In the genomic region with DNA sequence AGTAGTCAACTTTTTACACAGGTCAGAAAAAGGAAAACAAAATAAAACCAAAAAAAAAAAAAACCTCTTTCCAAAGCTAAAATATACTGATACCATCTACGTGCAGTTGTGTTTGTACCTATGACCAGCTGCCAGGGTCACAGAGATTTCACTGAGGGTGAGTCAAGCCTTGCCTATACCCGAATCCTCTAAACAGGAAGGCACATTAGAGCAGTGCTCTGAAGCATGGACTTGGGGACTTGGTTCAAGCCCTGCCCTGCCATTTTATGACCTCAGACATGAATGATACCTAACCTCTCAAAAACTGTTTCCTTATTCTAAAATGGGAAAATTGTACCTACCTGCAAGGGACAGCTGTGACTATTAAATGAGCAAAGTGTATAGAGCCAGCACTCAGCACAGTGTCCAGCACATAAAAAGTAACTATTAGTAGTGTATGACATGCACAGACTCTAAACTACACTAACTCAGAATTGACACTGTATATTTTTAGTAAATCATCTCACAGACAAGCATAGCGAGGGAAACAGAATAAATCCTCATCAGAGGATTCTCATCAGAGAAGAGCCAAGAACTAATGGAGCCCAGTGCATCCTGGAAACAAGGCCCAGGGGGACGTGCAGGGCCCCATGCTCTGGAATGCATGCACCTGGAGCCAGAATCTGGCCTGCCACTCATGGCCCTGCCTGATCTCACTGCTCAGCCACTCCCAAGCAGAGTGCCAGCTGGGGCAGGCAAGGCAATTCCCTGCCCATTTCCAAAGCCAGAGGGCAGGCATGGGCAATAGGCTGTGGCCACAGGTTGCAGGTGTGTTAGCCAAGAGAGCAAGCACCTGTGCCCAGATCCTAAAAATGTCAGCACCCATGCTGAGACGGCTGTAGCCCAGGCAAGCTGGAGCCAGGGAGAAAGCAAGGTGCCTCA, we compare ENCODE assay signal across 1 cellular context.
TF ChIP-seq lines count a peak whose summit lies in the region.

No MANE protein-coding gene starts in this region.

TF ChIP-seq in HCT116, 20 proteins besides CTCF, POLR2A, EP300 and RAD21:
- TF ChIP-seq ZNF274 (IDR thresholded peaks at IDR 0.05; ENCODE audit: low read depth, low read length): no peak
- no peak for TF ChIP-seq TCF7L2 (IDR thresholded peaks at IDR 0.05; ENCODE audit: borderline replicate concordance, extremely low read depth, insufficient read depth, insufficient read length)
- no peak for TF ChIP-seq CBX3 (IDR thresholded peaks at IDR 0.05; ENCODE audit: low read depth)
- TF ChIP-seq, protein P1, sequence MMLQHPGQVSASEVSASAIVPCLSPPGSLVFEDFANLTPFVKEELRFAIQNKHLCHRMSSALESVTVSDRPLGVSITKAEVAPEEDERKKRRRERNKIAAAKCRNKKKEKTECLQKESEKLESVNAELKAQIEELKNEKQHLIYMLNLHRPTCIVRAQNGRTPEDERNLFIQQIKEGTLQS (IDR thresholded peaks at IDR 0.05): no peak
- no peak for TF ChIP-seq SP1 (IDR thresholded peaks at IDR 0.05; ENCODE audit: low read depth)
- TF ChIP-seq, protein P2, sequence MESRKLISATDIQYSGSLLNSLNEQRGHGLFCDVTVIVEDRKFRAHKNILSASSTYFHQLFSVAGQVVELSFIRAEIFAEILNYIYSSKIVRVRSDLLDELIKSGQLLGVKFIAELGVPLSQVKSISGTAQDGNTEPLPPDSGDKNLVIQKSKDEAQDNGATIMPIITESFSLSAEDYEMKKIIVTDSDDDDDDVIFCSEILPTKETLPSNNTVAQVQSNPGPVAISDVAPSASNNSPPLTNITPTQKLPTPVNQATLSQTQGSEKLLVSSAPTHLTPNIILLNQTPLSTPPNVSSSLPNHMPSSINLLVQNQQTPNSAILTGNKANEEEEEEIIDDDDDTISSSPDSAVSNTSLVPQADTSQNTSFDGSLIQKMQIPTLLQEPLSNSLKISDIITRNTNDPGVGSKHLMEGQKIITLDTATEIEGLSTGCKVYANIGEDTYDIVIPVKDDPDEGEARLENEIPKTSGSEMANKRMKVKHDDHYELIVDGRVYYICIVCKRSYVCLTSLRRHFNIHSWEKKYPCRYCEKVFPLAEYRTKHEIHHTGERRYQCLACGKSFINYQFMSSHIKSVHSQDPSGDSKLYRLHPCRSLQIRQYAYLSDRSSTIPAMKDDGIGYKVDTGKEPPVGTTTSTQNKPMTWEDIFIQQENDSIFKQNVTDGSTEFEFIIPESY (IDR thresholded peaks at IDR 0.05; ENCODE audit: extremely low read depth, insufficient replicate concordance, low read length): no peak
- TF ChIP-seq, protein P3, sequence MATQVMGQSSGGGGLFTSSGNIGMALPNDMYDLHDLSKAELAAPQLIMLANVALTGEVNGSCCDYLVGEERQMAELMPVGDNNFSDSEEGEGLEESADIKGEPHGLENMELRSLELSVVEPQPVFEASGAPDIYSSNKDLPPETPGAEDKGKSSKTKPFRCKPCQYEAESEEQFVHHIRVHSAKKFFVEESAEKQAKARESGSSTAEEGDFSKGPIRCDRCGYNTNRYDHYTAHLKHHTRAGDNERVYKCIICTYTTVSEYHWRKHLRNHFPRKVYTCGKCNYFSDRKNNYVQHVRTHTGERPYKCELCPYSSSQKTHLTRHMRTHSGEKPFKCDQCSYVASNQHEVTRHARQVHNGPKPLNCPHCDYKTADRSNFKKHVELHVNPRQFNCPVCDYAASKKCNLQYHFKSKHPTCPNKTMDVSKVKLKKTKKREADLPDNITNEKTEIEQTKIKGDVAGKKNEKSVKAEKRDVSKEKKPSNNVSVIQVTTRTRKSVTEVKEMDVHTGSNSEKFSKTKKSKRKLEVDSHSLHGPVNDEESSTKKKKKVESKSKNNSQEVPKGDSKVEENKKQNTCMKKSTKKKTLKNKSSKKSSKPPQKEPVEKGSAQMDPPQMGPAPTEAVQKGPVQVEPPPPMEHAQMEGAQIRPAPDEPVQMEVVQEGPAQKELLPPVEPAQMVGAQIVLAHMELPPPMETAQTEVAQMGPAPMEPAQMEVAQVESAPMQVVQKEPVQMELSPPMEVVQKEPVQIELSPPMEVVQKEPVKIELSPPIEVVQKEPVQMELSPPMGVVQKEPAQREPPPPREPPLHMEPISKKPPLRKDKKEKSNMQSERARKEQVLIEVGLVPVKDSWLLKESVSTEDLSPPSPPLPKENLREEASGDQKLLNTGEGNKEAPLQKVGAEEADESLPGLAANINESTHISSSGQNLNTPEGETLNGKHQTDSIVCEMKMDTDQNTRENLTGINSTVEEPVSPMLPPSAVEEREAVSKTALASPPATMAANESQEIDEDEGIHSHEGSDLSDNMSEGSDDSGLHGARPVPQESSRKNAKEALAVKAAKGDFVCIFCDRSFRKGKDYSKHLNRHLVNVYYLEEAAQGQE (IDR thresholded peaks at IDR 0.05; ENCODE audit: low read depth): no peak
- no peak for TF ChIP-seq FOSL1 (IDR thresholded peaks at IDR 0.05; ENCODE audit: low read depth)
- TF ChIP-seq CEBPB (IDR thresholded peaks at IDR 0.05; ENCODE audit: low read depth): no peak
- TF ChIP-seq ZFX (IDR thresholded peaks at IDR 0.05): no peak
- no peak for TF ChIP-seq EZH2 (IDR thresholded peaks at IDR 0.05)
- TF ChIP-seq EGR1 (IDR thresholded peaks at IDR 0.05; ENCODE audit: low read depth): no peak
- no peak for TF ChIP-seq YY1 (IDR thresholded peaks at IDR 0.05; ENCODE audit: extremely low read depth, insufficient replicate concordance, low read depth, low read length)
- no peak for TF ChIP-seq ELF1 (IDR thresholded peaks at IDR 0.05; ENCODE audit: borderline replicate concordance, low read depth)
- no peak for TF ChIP-seq SIN3A (IDR thresholded peaks at IDR 0.05; ENCODE audit: low read depth)
- TF ChIP-seq JUND (IDR thresholded peaks at IDR 0.05): no peak
TF ChIP-seq in HCT116: peak in this region for 0.
